10 cellular contexts compared by ENCODE assay signal in genomic region chr15:29111705-29112281, GRCh38.
"Had no signal": no experiment of that assay in that cellular context is flagged by ENCODE, and none has a peak within 500 bp of the region (broad histone marks: within the 10 kb centered on the region; RNA-seq: fewer than 3 reads in every experiment).

No MANE protein-coding gene starts in this region.

- H3K4me2 ChIP-seq: GM23338 had no signal

- DNase-seq: GM23248, GOT3, H7, HCEC 1CT, HFFc6 had no signal

- H3K27ac ChIP-seq: GM23248 had no signal

- H3K4me3 ChIP-seq: GM23248, GM23338, HAP-1 had no signal

- H3K4me1 ChIP-seq: HAP-1 had no signal

- FAIRE-seq: H1, H54 had no signal

- H3K36me3 ChIP-seq: HAP-1 had no signal

- H3K27ac Mint-ChIP-seq: GM23338, HFFc6 had no signal

- H3K9me3 Mint-ChIP-seq: GM23338, HFFc6 had no signal

- H3K9me3 ChIP-seq: HAP-1 had no signal

- ATAC-seq: GM23338, HCT116 had no signal

- H3K4me3 Mint-ChIP-seq: GM23338, HFFc6 had no signal

- H2AFZ ChIP-seq: GM23248, GM23338 had no signal

- H3K9ac ChIP-seq: GM23248 had no signal
